ENCODE assay signal across 19 cellular contexts in genomic region chr5:115594343-115595047, GRCh38. TPM values are rescaled to one million over a fixed set of nuclear protein-coding genes. Genes with fewer than 3 reads are reported as not detected.
DNase-seq lines count a peak whose midpoint lies in the region; ATAC-seq and TF ChIP-seq lines count a peak whose summit lies in the region.
"Had no signal": no experiment of that assay in that cellular context is flagged by ENCODE, and none has a peak within 500 bp of the region (broad histone marks: within the 10 kb centered on the region; RNA-seq: fewer than 3 reads in every experiment).

No MANE protein-coding gene starts in this region.

- H3K4me3 ChIP-seq in gastroesophageal sphincter: no peak overlapping the region

- TF ChIP-seq EP300 in Ishikawa (IDR thresholded peaks at IDR 0.05; ENCODE audit: borderline replicate concordance) (no peak), gastroesophageal sphincter (IDR thresholded peaks at IDR 0.05) (no peak)

- WGBS in gastroesophageal sphincter (ENCODE audit: low coverage in 1 of 2), 2 donors: 75 to 83% methylated on average over 2 of the region's 2 CpGs

- no peaks in the 10 kb centered on the region for H3K36me3 ChIP-seq in gastroesophageal sphincter

- H3K4me1 ChIP-seq in gastroesophageal sphincter: peaks cover 0 to 15% (median 6%) of the 10 kb centered on the region in 3 donors

- ATAC-seq in gastroesophageal sphincter (no peak), GM21529 (IDR thresholded peaks at IDR 0.05; ENCODE audit: unreplicated experiment) (no peak)
- ATAC-seq: Panc1 had no signal

- no peaks in the 10 kb centered on the region for H3K9me3 Mint-ChIP-seq in chondrocyte (ENCODE audit: low read depth)
- H3K9me3 Mint-ChIP-seq: H9 had no signal

- TF ChIP-seq CTCF in chondrocyte (IDR thresholded peaks at IDR 0.05) (no peak), gastroesophageal sphincter (IDR thresholded peaks at IDR 0.05) (no peak)

- H3K27me3 Mint-ChIP-seq in chondrocyte (ENCODE audit: low read depth): no peaks in the 10 kb centered on the region

- H3K27ac Mint-ChIP-seq in chondrocyte (ENCODE audit: unreplicated experiment): peak overlapping the region; percentile 24
- H3K27ac Mint-ChIP-seq: H9 had no signal

- no peak overlapping the region for H3K4me3 Mint-ChIP-seq in chondrocyte (ENCODE audit: unreplicated experiment)
- H3K4me3 Mint-ChIP-seq: H9 had no signal

- no peaks in the 10 kb centered on the region for H3K27me3 ChIP-seq in gastroesophageal sphincter

- H3K4me1 Mint-ChIP-seq in chondrocyte (ENCODE audit: low read depth): peaks cover 39% of the 10 kb centered on the region

- H3K27ac ChIP-seq in gastroesophageal sphincter: no peak overlapping the region
- H3K27ac ChIP-seq: C4-2B had no signal

- H3K9me3 ChIP-seq in gastroesophageal sphincter: no peaks in the 10 kb centered on the region

- no peaks in the 10 kb centered on the region for H3K36me3 Mint-ChIP-seq in chondrocyte (ENCODE audit: low read depth)

- TF ChIP-seq RAD21 in Ishikawa (IDR thresholded peaks at IDR 0.05; ENCODE audit: low read depth): no peak

- no peak for TF ChIP-seq POLR2A in gastroesophageal sphincter (IDR thresholded peaks at IDR 0.05)

- DNase-seq in EH (ENCODE audit: low read depth): peak; percentile 47
- no peak for DNase-seq in chondrocyte (ENCODE audit: low spot score)
- DNase-seq in kidney tubule cell (ENCODE audit: low spot score): peak; percentile 13
- DNase-seq in AG08396 (ENCODE audit: low spot score): no peak
- no peak for DNase-seq in mucosa of gallbladder (ENCODE audit: low spot score)
- DNase-seq: DMS53, H9, MV-4-11, NCI-H1417 treated with DMSO at 0.1 percent for 48 hours, NCI-H2029, NCI-H2171 treated with DMSO at 0.1 percent for 48 hours, NCI-H510A, NCI-H82, SHP77 had no signal

TF ChIP-seq in Ishikawa, 13 proteins besides CTCF, POLR2A, EP300 and RAD21:
- TF ChIP-seq CEBPB (IDR thresholded peaks at IDR 0.05) (no peak), NFIC (IDR thresholded peaks at IDR 0.05) (peak; percentile 52; the same call in 1 of the 2 replicates), USF1 (IDR thresholded peaks at IDR 0.05) (no peak)

RNA-seq across cellular contexts. Expression of gene TICAM2, which starts 7.8 kb away (rescaled TPM):
- total RNA-seq in chondrocyte: 3.2 to 4.7 TPM (median 4.0 TPM) in 3 replicates
- 1 to 10 TPM; 1.2 to 4.7 (median 3.1) TPM for total RNA-seq in gastroesophageal sphincter
- total RNA-seq in mucosa of gallbladder: 3.3 TPM

RNA-seq across cellular contexts. Expression of gene TMED7, which starts 31.3 kb away (rescaled TPM):
- 122 to 146 TPM (median 132 TPM) in 3 replicates for total RNA-seq in chondrocyte
- 100 to 1,000 TPM; 100 to 148 (median 120) TPM for total RNA-seq in gastroesophageal sphincter
- 140 TPM for total RNA-seq in mucosa of gallbladder

RNA-seq across cellular contexts. Expression of gene FEM1C, which starts 49.9 kb away (rescaled TPM):
- total RNA-seq in chondrocyte (14.8 to 15.4 TPM (median 14.8 TPM) in 3 replicates), gastroesophageal sphincter (10 to 100 TPM; 32.0 to 73.9 (median 44.7) TPM), mucosa of gallbladder (24.6 TPM)

Comparison
In these comparisons a context has a peak if more than half of its experiments do, and no peak if none do; other contexts are left out.
1. DNase-seq: peak in EH (single experiment) and kidney tubule cell (single experiment); none in chondrocyte (single experiment), AG08396 (single experiment) and mucosa of gallbladder (single experiment).